In genomic region chr16:68286153-68287074, GRCh38 we compare ENCODE assay signal across 1 cellular context.
TF ChIP-seq lines count a peak whose summit lies in the region.

No MANE protein-coding gene starts in this region.

TF ChIP-seq in GM23338, 12 proteins besides CTCF, POLR2A, EP300 and RAD21 (continued from another document):
- TF ChIP-seq REST (IDR thresholded peaks at IDR 0.05; ENCODE audit: unreplicated experiment), result no peak
